Comparison of ENCODE assay signal across 16 cellular contexts in the genomic region with DNA sequence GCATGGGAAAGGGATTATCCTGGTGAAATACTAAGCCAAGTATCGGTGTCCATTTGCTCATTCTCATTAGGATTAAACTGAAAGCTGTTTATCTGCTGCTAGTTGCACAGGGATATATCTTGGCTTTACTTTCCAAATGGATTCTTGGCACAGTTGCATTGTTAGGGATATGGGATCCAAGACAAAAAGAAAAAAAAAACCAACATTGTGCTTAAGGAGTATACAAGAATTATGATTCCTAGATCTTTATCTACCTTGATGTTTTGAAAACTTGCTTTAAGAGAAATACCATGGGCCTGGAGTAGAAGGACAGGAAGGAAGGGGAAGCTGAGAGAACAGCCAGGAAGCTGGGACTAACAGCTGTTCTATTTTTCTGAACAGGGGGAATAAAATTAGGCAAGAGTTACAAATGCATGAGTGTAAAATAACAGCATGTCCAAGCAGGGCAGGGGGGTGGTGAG.
DNase-seq lines count a peak whose midpoint lies in the region; ATAC-seq and TF ChIP-seq lines count a peak whose summit lies in the region.
"Had no signal": no experiment of that assay in that cellular context is flagged by ENCODE, and none has a peak within 500 bp of the region (broad histone marks: within the 10 kb centered on the region; RNA-seq: fewer than 3 reads in every experiment).

No MANE protein-coding gene starts in this region.

- WGBS in heart right ventricle, 2 donors: 22 to 41% methylated on average over 1 of the region's 1 CpG
- WGBS in smooth muscle cell (ENCODE audit: low lambda C conversion rate): 23% methylated on average over 1 of the region's 1 CpG

- H3F3A ChIP-seq in smooth muscle cell (ENCODE audit: low read depth): no peaks in the 10 kb centered on the region

- DNase-seq in LHCN-M2 (ENCODE audit: low read depth): peak; percentile 73
- no peak for DNase-seq in WTC11 (ENCODE audit: low spot score)
- no peak for DNase-seq in heart right ventricle
- no peak for DNase-seq in smooth muscle cell (lab: John Stamatoyannopoulos, UW; ENCODE audit: unreplicated experiment)
- DNase-seq in naive thymus-derived CD4-positive, alpha-beta T cell: no peak
- DNase-seq in HPDE6-E6E7 (ENCODE audit: extremely low spot score): no peak
- DNase-seq: activated CD4-positive, alpha-beta T cell treated with anti-CD3 and anti-CD28 coated beads, Interleukin-2, amount 10 ng/mL, durations not matched to agents 7 days and 5 days; erythroblast; immature natural killer cell; MM.1S; NCI-H2171 treated with DMSO at 0.1 percent for 48 hours; nephron progenitor cell had no signal

- CTCF ChIA-PET in WTC11 (lab: Charles Lee): no interaction called here
- CTCF ChIA-PET in naive thymus-derived CD4-positive, alpha-beta T cell (lab: Charles Lee): no interaction called here

- H3K4me3 Mint-ChIP-seq in WTC11: no peak overlapping the region
- peak overlapping the region in 1 of 10 donors; percentile 37 for H3K4me3 Mint-ChIP-seq in naive thymus-derived CD4-positive, alpha-beta T cell
- H3K4me3 Mint-ChIP-seq: activated CD4-positive, alpha-beta T cell treated with anti-CD3 and anti-CD28 coated beads, Interleukin-2, amount 10 ng/mL, durations not matched to agents 7 days and 5 days; immature natural killer cell; nephron progenitor cell; T-helper 1 cell treated with Interleukin-12 subunit alpha and Interleukin-12 subunit beta and Interleukin-4 antibody, amounts not matched to agents 30 μg/mL and 1 μg/mL, for 36 hours had no signal

- no peak overlapping the region for H3K9ac ChIP-seq in smooth muscle cell (ENCODE audit: low read depth)

- no peak for ATAC-seq in WTC11
- ATAC-seq in heart right ventricle: peak in 7 of 8 donors; percentile 62 to 83 (median 74)
- ATAC-seq in GM19035 (IDR thresholded peaks at IDR 0.05; ENCODE audit: unreplicated experiment): no peak
- ATAC-seq in GM21786 (IDR thresholded peaks at IDR 0.05; ENCODE audit: unreplicated experiment): no peak
- ATAC-seq in naive thymus-derived CD4-positive, alpha-beta T cell: no peak

- peaks cover 0 to 4% (median 0%) of the 10 kb centered on the region in 11 donors for H3K9me3 ChIP-seq in heart right ventricle
- no peaks in the 10 kb centered on the region for H3K9me3 ChIP-seq in smooth muscle cell (replicated peaks; ENCODE audit: low read depth)
- H3K9me3 ChIP-seq in naive thymus-derived CD4-positive, alpha-beta T cell (ENCODE audit: control insufficient read depth in 2 of 3, low read length in 3 of 3): peaks cover 0 to 5% (median 0%) of the 10 kb centered on the region in 3 experiments
- H3K9me3 ChIP-seq: tibial nerve had no signal

- H3K27me3 Mint-ChIP-seq in WTC11 (ENCODE audit: low read depth): no peaks in the 10 kb centered on the region
- H3K27me3 Mint-ChIP-seq in naive thymus-derived CD4-positive, alpha-beta T cell: no peaks in the 10 kb centered on the region
- H3K27me3 Mint-ChIP-seq: activated CD4-positive, alpha-beta T cell treated with anti-CD3 and anti-CD28 coated beads, Interleukin-2, amount 10 ng/mL, durations not matched to agents 7 days and 5 days had no signal

- H3K27ac ChIP-seq in heart right ventricle: peak overlapping the region in 8 of 10 donors; percentile 15 to 78 (median 51)
- H3K27ac ChIP-seq in smooth muscle cell (ENCODE audit: low read depth): no peak overlapping the region
- no peak overlapping the region for H3K27ac ChIP-seq in naive thymus-derived CD4-positive, alpha-beta T cell (ENCODE audit: low read depth, low read length)

- H3K36me3 Mint-ChIP-seq in WTC11: peaks cover 4% of the 10 kb centered on the region; the same call in 1 of the 2 replicates
- H3K36me3 Mint-ChIP-seq in naive thymus-derived CD4-positive, alpha-beta T cell: peaks cover 0 to 5% (median 0%) of the 10 kb centered on the region in 5 donors
- H3K36me3 Mint-ChIP-seq: immature natural killer cell had no signal

- peak overlapping the region; percentile 22 for H3K4me2 ChIP-seq in smooth muscle cell

- peaks cover 0 to 21% (median 9%) of the 10 kb centered on the region in 9 donors for H3K4me1 ChIP-seq in heart right ventricle
- peaks cover 5% of the 10 kb centered on the region for H3K4me1 ChIP-seq in smooth muscle cell (ENCODE audit: low read depth)
- no peaks in the 10 kb centered on the region for H3K4me1 ChIP-seq in naive thymus-derived CD4-positive, alpha-beta T cell (ENCODE audit: control insufficient read depth in 2 of 2, insufficient read depth in 2 of 2, low read length in 2 of 2)
- H3K4me1 ChIP-seq: tibial nerve had no signal

- H3K27ac Mint-ChIP-seq in WTC11: peak overlapping the region; percentile 42; the same call in 1 of the 2 replicates
- peak overlapping the region in 1 of 9 donors; percentile 71 for H3K27ac Mint-ChIP-seq in naive thymus-derived CD4-positive, alpha-beta T cell
- H3K27ac Mint-ChIP-seq: activated CD4-positive, alpha-beta T cell treated with anti-CD3 and anti-CD28 coated beads, Interleukin-2, amount 10 ng/mL, durations not matched to agents 7 days and 5 days; nephron progenitor cell; T-helper 1 cell treated with Interleukin-12 subunit alpha and Interleukin-12 subunit beta and Interleukin-4 antibody, amounts not matched to agents 30 μg/mL and 1 μg/mL, for 36 hours had no signal

- no peaks in the 10 kb centered on the region for H3K79me2 ChIP-seq in smooth muscle cell (ENCODE audit: low read depth)

- POLR2A ChIA-PET in WTC11 (lab: Charles Lee): no interaction called here
- POLR2A ChIA-PET in naive thymus-derived CD4-positive, alpha-beta T cell (lab: Charles Lee): no interaction called here

- peaks cover 0 to 16% (median 0%) of the 10 kb centered on the region in 7 donors for H3K27me3 ChIP-seq in heart right ventricle
- no peaks in the 10 kb centered on the region for H3K27me3 ChIP-seq in smooth muscle cell (ENCODE audit: low read depth)
- H3K27me3 ChIP-seq in naive thymus-derived CD4-positive, alpha-beta T cell (ENCODE audit: control insufficient read depth in 2 of 2, insufficient read depth in 2 of 2, low read length in 2 of 2): no peaks in the 10 kb centered on the region
- H3K27me3 ChIP-seq: tibial nerve had no signal

- H2AFZ ChIP-seq in smooth muscle cell (ENCODE audit: low read depth): no peak overlapping the region

- intact Hi-C loops in heart right ventricle (cut with DNase I): loop anchor here in 2 of 10 donors (5.0 to 10.0 kb wide), 3 partner anchors 47 to 237 kb away; a partner anchor contains a TSS
- intact Hi-C loops in naive thymus-derived CD4-positive, alpha-beta T cell (cut with micrococcal nuclease): no loop called here

- H3K4me3 ChIP-seq in heart right ventricle (no peak overlapping the region), smooth muscle cell (no peak overlapping the region)
- H3K4me3 ChIP-seq in naive thymus-derived CD4-positive, alpha-beta T cell (ENCODE audit: low read length): no peak overlapping the region
- H3K4me3 ChIP-seq: tibial nerve had no signal

- H3K4me1 Mint-ChIP-seq in WTC11: peaks cover 15% of the 10 kb centered on the region
- H3K4me1 Mint-ChIP-seq in naive thymus-derived CD4-positive, alpha-beta T cell: peaks cover 2 to 9% (median 7%) of the 10 kb centered on the region in 7 donors

- TF ChIP-seq CTCF in WTC11 (IDR thresholded peaks at IDR 0.05): no peak
- TF ChIP-seq CTCF in heart right ventricle (IDR thresholded peaks at IDR 0.05): no peak
- TF ChIP-seq CTCF in smooth muscle cell (IDR thresholded peaks at IDR 0.05; ENCODE audit: borderline replicate concordance, insufficient read depth, poor library complexity, severe bottlenecking): no peak

- H3K36me3 ChIP-seq in heart right ventricle (no peaks in the 10 kb centered on the region), smooth muscle cell (ENCODE audit: low read depth) (no peaks in the 10 kb centered on the region)
- no peaks in the 10 kb centered on the region for H3K36me3 ChIP-seq in naive thymus-derived CD4-positive, alpha-beta T cell (ENCODE audit: control insufficient read depth in 2 of 3, insufficient read depth in 3 of 3, low read length in 3 of 3)
- H3K36me3 ChIP-seq: tibial nerve had no signal

- peaks cover 7% of the 10 kb centered on the region; the same call in 1 of the 2 replicates for H3K9me3 Mint-ChIP-seq in WTC11
- peaks cover 0 to 23% (median 0%) of the 10 kb centered on the region in 11 donors for H3K9me3 Mint-ChIP-seq in naive thymus-derived CD4-positive, alpha-beta T cell
- H3K9me3 Mint-ChIP-seq: immature natural killer cell had no signal

- no peaks in the 10 kb centered on the region for H4K20me1 ChIP-seq in smooth muscle cell (ENCODE audit: low read depth)

TF ChIP-seq in WTC11, 78 proteins besides CTCF, POLR2A, EP300 and RAD21:
- TF ChIP-seq ZNF121 (CRISPR knock-in tag; IDR thresholded peaks at IDR 0.05): no peak
- TF ChIP-seq ZNF138 (CRISPR knock-in tag; conservative IDR thresholded peaks at IDR 0.05): no peak
- TF ChIP-seq NFATC4 (CRISPR knock-in tag; IDR thresholded peaks at IDR 0.05): no peak
- TF ChIP-seq, protein P1, sequence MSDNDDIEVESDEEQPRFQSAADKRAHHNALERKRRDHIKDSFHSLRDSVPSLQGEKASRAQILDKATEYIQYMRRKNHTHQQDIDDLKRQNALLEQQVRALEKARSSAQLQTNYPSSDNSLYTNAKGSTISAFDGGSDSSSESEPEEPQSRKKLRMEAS (CRISPR knock-in tag; IDR thresholded peaks at IDR 0.05): no peak
- no peak for TF ChIP-seq FOXJ3 (CRISPR knock-in tag; IDR thresholded peaks at IDR 0.05; ENCODE audit: borderline replicate concordance)
- no peak for TF ChIP-seq ZNF671 (CRISPR knock-in tag; IDR thresholded peaks at IDR 0.05)
- TF ChIP-seq GABPB1 (CRISPR knock-in tag; IDR thresholded peaks at IDR 0.05): no peak
- no peak for TF ChIP-seq PRRX2 (CRISPR knock-in tag; IDR thresholded peaks at IDR 0.05)
- TF ChIP-seq MXD4 (CRISPR knock-in tag; IDR thresholded peaks at IDR 0.05; ENCODE audit: borderline replicate concordance): no peak
- no peak for TF ChIP-seq TEAD1 (CRISPR knock-in tag; IDR thresholded peaks at IDR 0.05)
- TF ChIP-seq, protein P2, sequence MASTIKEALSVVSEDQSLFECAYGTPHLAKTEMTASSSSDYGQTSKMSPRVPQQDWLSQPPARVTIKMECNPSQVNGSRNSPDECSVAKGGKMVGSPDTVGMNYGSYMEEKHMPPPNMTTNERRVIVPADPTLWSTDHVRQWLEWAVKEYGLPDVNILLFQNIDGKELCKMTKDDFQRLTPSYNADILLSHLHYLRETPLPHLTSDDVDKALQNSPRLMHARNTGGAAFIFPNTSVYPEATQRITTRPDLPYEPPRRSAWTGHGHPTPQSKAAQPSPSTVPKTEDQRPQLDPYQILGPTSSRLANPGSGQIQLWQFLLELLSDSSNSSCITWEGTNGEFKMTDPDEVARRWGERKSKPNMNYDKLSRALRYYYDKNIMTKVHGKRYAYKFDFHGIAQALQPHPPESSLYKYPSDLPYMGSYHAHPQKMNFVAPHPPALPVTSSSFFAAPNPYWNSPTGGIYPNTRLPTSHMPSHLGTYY (CRISPR knock-in tag; IDR thresholded peaks at IDR 0.05): no peak
TF ChIP-seq in WTC11: peak in this region for 0.

Comparison
In these comparisons a context has a peak if more than half of its experiments do, and no peak if none do; other contexts are left out.
1. ATAC-seq: peak in heart right ventricle (7 of 8); none in WTC11 (single experiment), GM19035 (single experiment), GM21786 (single experiment) and naive thymus-derived CD4-positive, alpha-beta T cell (single experiment).
2. H3K27ac ChIP-seq: peak in heart right ventricle (8 of 10); none in smooth muscle cell (single experiment) and naive thymus-derived CD4-positive, alpha-beta T cell (single experiment).